ENCODE assay signal across 1 cellular context in the genomic region with DNA sequence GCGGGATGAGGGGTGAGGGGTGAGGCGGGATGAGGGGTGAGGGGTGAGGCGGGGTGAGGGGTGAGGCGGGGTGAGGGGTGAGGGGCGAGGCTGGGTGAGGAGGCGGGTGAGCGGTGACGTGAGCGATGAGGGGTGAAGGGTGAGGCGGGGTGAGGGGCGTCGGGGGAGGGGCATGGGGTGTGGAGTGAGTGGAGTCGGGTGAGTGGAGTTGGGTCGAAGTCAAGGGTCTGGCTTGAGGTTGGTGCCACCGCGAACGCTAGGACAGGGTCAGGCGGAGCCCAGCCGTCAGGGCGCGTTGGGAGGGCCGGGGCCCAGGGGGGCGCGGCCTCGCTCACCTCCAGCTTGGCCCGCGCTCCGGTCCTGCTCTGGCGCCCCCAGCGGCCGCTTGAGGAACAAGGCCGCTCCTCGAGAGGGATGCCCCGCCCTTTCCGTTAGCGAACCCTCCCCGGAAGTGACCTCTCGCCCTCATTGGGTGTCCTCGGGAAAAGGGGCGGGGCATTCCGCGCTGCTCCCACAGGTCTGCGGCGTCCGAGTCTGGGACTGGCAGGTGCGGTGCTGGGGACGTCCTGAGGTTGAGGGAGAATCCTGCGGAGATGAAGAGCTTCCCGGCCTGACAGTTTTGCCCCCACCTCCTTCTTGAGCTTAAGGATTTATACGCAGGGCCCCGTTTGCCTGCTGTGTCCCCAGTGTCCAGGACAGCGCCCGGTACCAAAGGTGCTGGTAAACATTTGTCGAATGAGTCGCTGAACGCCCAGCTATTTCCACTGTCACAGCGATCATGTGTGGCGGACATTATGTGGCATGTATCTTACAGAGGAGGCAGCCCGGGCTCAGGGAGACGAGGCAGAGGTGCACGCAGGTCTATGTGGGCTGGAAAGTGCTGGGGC.
A peak's percentile ranks its signal among the peaks of the same experiment; 100 is the strongest.
TF ChIP-seq lines count a peak whose summit lies in the region.

A gene with protein sequence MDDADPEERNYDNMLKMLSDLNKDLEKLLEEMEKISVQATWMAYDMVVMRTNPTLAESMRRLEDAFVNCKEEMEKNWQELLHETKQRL (minus strand): TSS at position 397 of the 887 bp plus-strand sequence. CDS start 6,514 bp downstream, outside the sequence.

TF ChIP-seq in K562, 482 proteins besides CTCF, POLR2A, EP300 and RAD21 (continued from another document):
- TF ChIP-seq, protein P1, sequence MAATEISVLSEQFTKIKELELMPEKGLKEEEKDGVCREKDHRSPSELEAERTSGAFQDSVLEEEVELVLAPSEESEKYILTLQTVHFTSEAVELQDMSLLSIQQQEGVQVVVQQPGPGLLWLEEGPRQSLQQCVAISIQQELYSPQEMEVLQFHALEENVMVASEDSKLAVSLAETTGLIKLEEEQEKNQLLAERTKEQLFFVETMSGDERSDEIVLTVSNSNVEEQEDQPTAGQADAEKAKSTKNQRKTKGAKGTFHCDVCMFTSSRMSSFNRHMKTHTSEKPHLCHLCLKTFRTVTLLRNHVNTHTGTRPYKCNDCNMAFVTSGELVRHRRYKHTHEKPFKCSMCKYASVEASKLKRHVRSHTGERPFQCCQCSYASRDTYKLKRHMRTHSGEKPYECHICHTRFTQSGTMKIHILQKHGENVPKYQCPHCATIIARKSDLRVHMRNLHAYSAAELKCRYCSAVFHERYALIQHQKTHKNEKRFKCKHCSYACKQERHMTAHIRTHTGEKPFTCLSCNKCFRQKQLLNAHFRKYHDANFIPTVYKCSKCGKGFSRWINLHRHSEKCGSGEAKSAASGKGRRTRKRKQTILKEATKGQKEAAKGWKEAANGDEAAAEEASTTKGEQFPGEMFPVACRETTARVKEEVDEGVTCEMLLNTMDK (IDR thresholded peaks at IDR 0.05; ENCODE audit: borderline replicate concordance, insufficient read depth, low read depth, low read length, poor library complexity, severe bottlenecking), result peak; percentile 85
- TF ChIP-seq ZNF561 (CRISPR knock-in tag; conservative IDR thresholded peaks at IDR 0.05) (no peak), ZNF175 (CRISPR knock-in tag; IDR thresholded peaks at IDR 0.05; ENCODE audit: low read depth) (no peak), ZNF354B (CRISPR knock-in tag; IDR thresholded peaks at IDR 0.05) (no peak), GABPB1 (CRISPR knock-in tag; IDR thresholded peaks at IDR 0.05) (peak; percentile 84), PHF20 (IDR thresholded peaks at IDR 0.05; ENCODE audit: partially characterized antibody) (no peak), PRMT5 (CRISPR knock-in tag; IDR thresholded peaks at IDR 0.05) (no peak), TARDBP (IDR thresholded peaks at IDR 0.05) (0 out of 2 replicates have a peak, but pooled peaks have one; percentile 56), BACH1 (tag; IDR thresholded peaks at IDR 0.05) (no peak), ZFX (CRISPR knock-in tag; IDR thresholded peaks at IDR 0.05) (peak; percentile 63), CXXC5 (CRISPR knock-in tag; IDR thresholded peaks at IDR 0.05) (peak; percentile 40; the same call in 1 of the 2 replicates), MCM7 (IDR thresholded peaks at IDR 0.05) (no peak), LCOR (CRISPR knock-in tag; IDR thresholded peaks at IDR 0.05) (0 out of 2 replicates have a peak, but pooled peaks have one; percentile 49), SIRT6 (IDR thresholded peaks at IDR 0.05; ENCODE audit: low read depth, low read length) (no peak)
- TF ChIP-seq, protein P2, sequence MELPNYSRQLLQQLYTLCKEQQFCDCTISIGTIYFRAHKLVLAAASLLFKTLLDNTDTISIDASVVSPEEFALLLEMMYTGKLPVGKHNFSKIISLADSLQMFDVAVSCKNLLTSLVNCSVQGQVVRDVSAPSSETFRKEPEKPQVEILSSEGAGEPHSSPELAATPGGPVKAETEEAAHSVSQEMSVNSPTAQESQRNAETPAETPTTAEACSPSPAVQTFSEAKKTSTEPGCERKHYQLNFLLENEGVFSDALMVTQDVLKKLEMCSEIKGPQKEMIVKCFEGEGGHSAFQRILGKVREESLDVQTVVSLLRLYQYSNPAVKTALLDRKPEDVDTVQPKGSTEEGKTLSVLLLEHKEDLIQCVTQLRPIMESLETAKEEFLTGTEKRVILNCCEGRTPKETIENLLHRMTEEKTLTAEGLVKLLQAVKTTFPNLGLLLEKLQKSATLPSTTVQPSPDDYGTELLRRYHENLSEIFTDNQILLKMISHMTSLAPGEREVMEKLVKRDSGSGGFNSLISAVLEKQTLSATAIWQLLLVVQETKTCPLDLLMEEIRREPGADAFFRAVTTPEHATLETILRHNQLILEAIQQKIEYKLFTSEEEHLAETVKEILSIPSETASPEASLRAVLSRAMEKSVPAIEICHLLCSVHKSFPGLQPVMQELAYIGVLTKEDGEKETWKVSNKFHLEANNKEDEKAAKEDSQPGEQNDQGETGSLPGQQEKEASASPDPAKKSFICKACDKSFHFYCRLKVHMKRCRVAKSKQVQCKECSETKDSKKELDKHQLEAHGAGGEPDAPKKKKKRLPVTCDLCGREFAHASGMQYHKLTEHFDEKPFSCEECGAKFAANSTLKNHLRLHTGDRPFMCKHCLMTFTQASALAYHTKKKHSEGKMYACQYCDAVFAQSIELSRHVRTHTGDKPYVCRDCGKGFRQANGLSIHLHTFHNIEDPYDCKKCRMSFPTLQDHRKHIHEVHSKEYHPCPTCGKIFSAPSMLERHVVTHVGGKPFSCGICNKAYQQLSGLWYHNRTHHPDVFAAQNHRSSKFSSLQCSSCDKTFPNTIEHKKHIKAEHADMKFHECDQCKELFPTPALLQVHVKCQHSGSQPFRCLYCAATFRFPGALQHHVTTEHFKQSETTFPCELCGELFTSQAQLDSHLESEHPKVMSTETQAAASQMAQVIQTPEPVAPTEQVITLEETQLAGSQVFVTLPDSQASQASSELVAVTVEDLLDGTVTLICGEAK (IDR thresholded peaks at IDR 0.05), result peak; percentile 73
- TF ChIP-seq, protein P2 (CRISPR knock-in tag; IDR thresholded peaks at IDR 0.05), result no peak
- TF ChIP-seq, protein P3, sequence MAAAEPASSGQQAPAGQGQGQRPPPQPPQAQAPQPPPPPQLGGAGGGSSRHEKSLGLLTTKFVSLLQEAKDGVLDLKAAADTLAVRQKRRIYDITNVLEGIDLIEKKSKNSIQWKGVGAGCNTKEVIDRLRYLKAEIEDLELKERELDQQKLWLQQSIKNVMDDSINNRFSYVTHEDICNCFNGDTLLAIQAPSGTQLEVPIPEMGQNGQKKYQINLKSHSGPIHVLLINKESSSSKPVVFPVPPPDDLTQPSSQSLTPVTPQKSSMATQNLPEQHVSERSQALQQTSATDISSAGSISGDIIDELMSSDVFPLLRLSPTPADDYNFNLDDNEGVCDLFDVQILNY (CRISPR knock-in tag; IDR thresholded peaks at IDR 0.05), result no peak
- TF ChIP-seq, protein P4, sequence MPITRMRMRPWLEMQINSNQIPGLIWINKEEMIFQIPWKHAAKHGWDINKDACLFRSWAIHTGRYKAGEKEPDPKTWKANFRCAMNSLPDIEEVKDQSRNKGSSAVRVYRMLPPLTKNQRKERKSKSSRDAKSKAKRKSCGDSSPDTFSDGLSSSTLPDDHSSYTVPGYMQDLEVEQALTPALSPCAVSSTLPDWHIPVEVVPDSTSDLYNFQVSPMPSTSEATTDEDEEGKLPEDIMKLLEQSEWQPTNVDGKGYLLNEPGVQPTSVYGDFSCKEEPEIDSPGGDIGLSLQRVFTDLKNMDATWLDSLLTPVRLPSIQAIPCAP (CRISPR knock-in tag; IDR thresholded peaks at IDR 0.05; ENCODE audit: borderline replicate concordance), result no peak
